8 cellular contexts compared by ENCODE assay signal in genomic region chr9:129139993-129140396, GRCh38. TPM values are rescaled to one million over a fixed set of nuclear protein-coding genes. Genes with fewer than 3 reads are reported as not detected.
DNase-seq lines count a peak whose midpoint lies in the region; ATAC-seq and TF ChIP-seq lines count a peak whose summit lies in the region.

No MANE protein-coding gene starts in this region.

- no peak for TF ChIP-seq CTCF in chondrocyte (IDR thresholded peaks at IDR 0.05)

- peak overlapping the region; percentile 100 for H3K27ac Mint-ChIP-seq in chondrocyte (ENCODE audit: unreplicated experiment)

- peak overlapping the region; percentile 72 for H3K4me3 Mint-ChIP-seq in chondrocyte (ENCODE audit: unreplicated experiment)

- H3K27me3 Mint-ChIP-seq in chondrocyte (ENCODE audit: low read depth) = no peaks in the 10 kb centered on the region

- H3K9me3 Mint-ChIP-seq in chondrocyte (ENCODE audit: low read depth) = no peaks in the 10 kb centered on the region

- H3K36me3 Mint-ChIP-seq in chondrocyte (ENCODE audit: low read depth) = peaks cover 7% of the 10 kb centered on the region

- peak; percentile 60 for ATAC-seq in HG03108 (IDR thresholded peaks at IDR 0.05; ENCODE audit: unreplicated experiment)

- peak; percentile 65 for DNase-seq in NK-92 treated with Interleukin-12 subunit alpha and Interleukin-12 subunit beta, amount 100 ng/mL, for 24 hours (lab: John Stamatoyannopoulos, UW)
- DNase-seq in NK-92 (lab: John Stamatoyannopoulos, UW; ENCODE audit: unreplicated experiment) = no peak
- peak; percentile 84 for DNase-seq in NCI-H2227 (lab: John Stamatoyannopoulos, UW; ENCODE audit: unreplicated experiment)
- DNase-seq in activated CD4-positive, alpha-beta T cell treated with anti-CD3 and anti-CD28 coated beads for 24 hours (ENCODE audit: low read depth in 2 of 2) = peak; percentile 66 to 72
- DNase-seq in chondrocyte (ENCODE audit: low spot score) = no peak
- peak; percentile 95 for DNase-seq in kidney glomerular epithelial cell (lab: John Stamatoyannopoulos, UW)
- DNase-seq in stimulated activated CD4-positive, alpha-beta T cell treated with anti-CD3 and anti-CD28 coated beads, Interleukin-1b, Interleukin-23, amount 100 ng/mL, for 24 hours (ENCODE audit: low read depth in 4 of 4, low spot score in 1 of 4) = peak; percentile 53 to 79 (median 60)

- peaks cover 74% of the 10 kb centered on the region for H3K4me1 Mint-ChIP-seq in chondrocyte (ENCODE audit: low read depth)

RNA-seq across cellular contexts. Expression of gene PTPA, which starts 28.8 kb away (rescaled TPM):
- total RNA-seq in chondrocyte = 133 to 143 TPM (median 143 TPM) in 3 replicates

RNA-seq across cellular contexts. Expression of gene CRAT, which starts 29.4 kb away (rescaled TPM):
- total RNA-seq in chondrocyte = 43.9 to 49.0 TPM (median 45.2 TPM) in 3 replicates

RNA-seq across cellular contexts. Expression of gene IER5L, which starts 38.1 kb away (rescaled TPM):
- 37.2 to 56.5 TPM (median 38.6 TPM) in 3 replicates for total RNA-seq in chondrocyte

RNA-seq across cellular contexts. Expression of gene DOLPP1, which starts 59.1 kb away (rescaled TPM):
- total RNA-seq in chondrocyte = 12.3 to 22.5 TPM (median 16.4 TPM) in 3 replicates

Comparison
In these comparisons a context has a peak if more than half of its experiments do, and no peak if none do; other contexts are left out.
1. DNase-seq: peak in NK-92 treated with Interleukin-12 subunit alpha and Interleukin-12 subunit beta, amount 100 ng/mL, for 24 hours (single experiment), NCI-H2227 (single experiment), activated CD4-positive, alpha-beta T cell treated with anti-CD3 and anti-CD28 coated beads for 24 hours (2 of 2), kidney glomerular epithelial cell (single experiment) and stimulated activated CD4-positive, alpha-beta T cell treated with anti-CD3 and anti-CD28 coated beads, Interleukin-1b, Interleukin-23, amount 100 ng/mL, for 24 hours (4 of 4); none in NK-92 (single experiment) and chondrocyte (single experiment).